Comparison of ENCODE assay signal across 1 cellular context in genomic region chr9:99906403-99907207, GRCh38.
TF ChIP-seq lines count a peak whose summit lies in the region.

Gene STX17 (plus strand): TSS chr9:99906654. CDS start chr9:99915240, 8,586 bp downstream.

TF ChIP-seq in HepG2, 621 proteins besides CTCF, POLR2A, EP300 and RAD21 (continued from another document and continues in another):
- TF ChIP-seq, protein P1, sequence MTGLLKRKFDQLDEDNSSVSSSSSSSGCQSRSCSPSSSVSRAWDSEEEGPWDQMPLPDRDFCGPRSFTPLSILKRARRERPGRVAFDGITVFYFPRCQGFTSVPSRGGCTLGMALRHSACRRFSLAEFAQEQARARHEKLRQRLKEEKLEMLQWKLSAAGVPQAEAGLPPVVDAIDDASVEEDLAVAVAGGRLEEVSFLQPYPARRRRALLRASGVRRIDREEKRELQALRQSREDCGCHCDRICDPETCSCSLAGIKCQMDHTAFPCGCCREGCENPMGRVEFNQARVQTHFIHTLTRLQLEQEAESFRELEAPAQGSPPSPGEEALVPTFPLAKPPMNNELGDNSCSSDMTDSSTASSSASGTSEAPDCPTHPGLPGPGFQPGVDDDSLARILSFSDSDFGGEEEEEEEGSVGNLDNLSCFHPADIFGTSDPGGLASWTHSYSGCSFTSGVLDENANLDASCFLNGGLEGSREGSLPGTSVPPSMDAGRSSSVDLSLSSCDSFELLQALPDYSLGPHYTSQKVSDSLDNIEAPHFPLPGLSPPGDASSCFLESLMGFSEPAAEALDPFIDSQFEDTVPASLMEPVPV (CRISPR knock-in tag; IDR thresholded peaks at IDR 0.05): peak; percentile 62
- TF ChIP-seq, protein P2, sequence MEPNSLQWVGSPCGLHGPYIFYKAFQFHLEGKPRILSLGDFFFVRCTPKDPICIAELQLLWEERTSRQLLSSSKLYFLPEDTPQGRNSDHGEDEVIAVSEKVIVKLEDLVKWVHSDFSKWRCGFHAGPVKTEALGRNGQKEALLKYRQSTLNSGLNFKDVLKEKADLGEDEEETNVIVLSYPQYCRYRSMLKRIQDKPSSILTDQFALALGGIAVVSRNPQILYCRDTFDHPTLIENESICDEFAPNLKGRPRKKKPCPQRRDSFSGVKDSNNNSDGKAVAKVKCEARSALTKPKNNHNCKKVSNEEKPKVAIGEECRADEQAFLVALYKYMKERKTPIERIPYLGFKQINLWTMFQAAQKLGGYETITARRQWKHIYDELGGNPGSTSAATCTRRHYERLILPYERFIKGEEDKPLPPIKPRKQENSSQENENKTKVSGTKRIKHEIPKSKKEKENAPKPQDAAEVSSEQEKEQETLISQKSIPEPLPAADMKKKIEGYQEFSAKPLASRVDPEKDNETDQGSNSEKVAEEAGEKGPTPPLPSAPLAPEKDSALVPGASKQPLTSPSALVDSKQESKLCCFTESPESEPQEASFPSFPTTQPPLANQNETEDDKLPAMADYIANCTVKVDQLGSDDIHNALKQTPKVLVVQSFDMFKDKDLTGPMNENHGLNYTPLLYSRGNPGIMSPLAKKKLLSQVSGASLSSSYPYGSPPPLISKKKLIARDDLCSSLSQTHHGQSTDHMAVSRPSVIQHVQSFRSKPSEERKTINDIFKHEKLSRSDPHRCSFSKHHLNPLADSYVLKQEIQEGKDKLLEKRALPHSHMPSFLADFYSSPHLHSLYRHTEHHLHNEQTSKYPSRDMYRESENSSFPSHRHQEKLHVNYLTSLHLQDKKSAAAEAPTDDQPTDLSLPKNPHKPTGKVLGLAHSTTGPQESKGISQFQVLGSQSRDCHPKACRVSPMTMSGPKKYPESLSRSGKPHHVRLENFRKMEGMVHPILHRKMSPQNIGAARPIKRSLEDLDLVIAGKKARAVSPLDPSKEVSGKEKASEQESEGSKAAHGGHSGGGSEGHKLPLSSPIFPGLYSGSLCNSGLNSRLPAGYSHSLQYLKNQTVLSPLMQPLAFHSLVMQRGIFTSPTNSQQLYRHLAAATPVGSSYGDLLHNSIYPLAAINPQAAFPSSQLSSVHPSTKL (CRISPR knock-in tag; IDR thresholded peaks at IDR 0.05): peak; percentile 54; the same call in 1 of the 2 replicates
- TF ChIP-seq ZFP90 (CRISPR knock-in tag; IDR thresholded peaks at IDR 0.05; ENCODE audit: borderline replicate concordance): 0 out of 2 replicates have a peak, but pooled peaks have one; percentile 48
- no peak for TF ChIP-seq ZNF280B (CRISPR knock-in tag; IDR thresholded peaks at IDR 0.05; ENCODE audit: borderline replicate concordance)
- 0 out of 2 replicates have a peak, but pooled peaks have one; percentile 28 for TF ChIP-seq ZNF335 (CRISPR knock-in tag; IDR thresholded peaks at IDR 0.05)
- peak; percentile 89 for TF ChIP-seq RBFOX2 (IDR thresholded peaks at IDR 0.05; ENCODE audit: low read depth, low read length)
- no peak for TF ChIP-seq FOXO1 (CRISPR knock-in tag; IDR thresholded peaks at IDR 0.05)
- no peak for TF ChIP-seq SP1 (IDR thresholded peaks at IDR 0.05)
- TF ChIP-seq SP1 (CRISPR knock-in tag; IDR thresholded peaks at IDR 0.05): no peak; the same call in none of the 2 replicates
- TF ChIP-seq, protein P3, sequence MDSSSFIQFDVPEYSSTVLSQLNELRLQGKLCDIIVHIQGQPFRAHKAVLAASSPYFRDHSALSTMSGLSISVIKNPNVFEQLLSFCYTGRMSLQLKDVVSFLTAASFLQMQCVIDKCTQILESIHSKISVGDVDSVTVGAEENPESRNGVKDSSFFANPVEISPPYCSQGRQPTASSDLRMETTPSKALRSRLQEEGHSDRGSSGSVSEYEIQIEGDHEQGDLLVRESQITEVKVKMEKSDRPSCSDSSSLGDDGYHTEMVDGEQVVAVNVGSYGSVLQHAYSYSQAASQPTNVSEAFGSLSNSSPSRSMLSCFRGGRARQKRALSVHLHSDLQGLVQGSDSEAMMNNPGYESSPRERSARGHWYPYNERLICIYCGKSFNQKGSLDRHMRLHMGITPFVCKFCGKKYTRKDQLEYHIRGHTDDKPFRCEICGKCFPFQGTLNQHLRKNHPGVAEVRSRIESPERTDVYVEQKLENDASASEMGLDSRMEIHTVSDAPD (CRISPR knock-in tag; IDR thresholded peaks at IDR 0.05): no peak
- TF ChIP-seq MTA3 (CRISPR knock-in tag; IDR thresholded peaks at IDR 0.05): no peak
- TF ChIP-seq ZNF558 (CRISPR knock-in tag; IDR thresholded peaks at IDR 0.05; ENCODE audit: borderline replicate concordance): peak; percentile 73; the same call in 1 of the 2 replicates
- no peak for TF ChIP-seq ZFP62 (CRISPR knock-in tag; IDR thresholded peaks at IDR 0.05)
- TF ChIP-seq KAT8 (CRISPR knock-in tag; IDR thresholded peaks at IDR 0.05): peak; percentile 85
- peak; percentile 73; the same call in 1 of the 2 replicates for TF ChIP-seq NR1H2 (CRISPR knock-in tag; IDR thresholded peaks at IDR 0.05; ENCODE audit: borderline replicate concordance, low read depth)
- TF ChIP-seq DRAP1 (CRISPR knock-in tag; IDR thresholded peaks at IDR 0.05): peak; percentile 21; the same call in 1 of the 2 replicates
- peak; percentile 76; the same call in 1 of the 2 replicates for TF ChIP-seq ZNF333 (CRISPR knock-in tag; IDR thresholded peaks at IDR 0.05; ENCODE audit: borderline replicate concordance)
- TF ChIP-seq, protein P4, sequence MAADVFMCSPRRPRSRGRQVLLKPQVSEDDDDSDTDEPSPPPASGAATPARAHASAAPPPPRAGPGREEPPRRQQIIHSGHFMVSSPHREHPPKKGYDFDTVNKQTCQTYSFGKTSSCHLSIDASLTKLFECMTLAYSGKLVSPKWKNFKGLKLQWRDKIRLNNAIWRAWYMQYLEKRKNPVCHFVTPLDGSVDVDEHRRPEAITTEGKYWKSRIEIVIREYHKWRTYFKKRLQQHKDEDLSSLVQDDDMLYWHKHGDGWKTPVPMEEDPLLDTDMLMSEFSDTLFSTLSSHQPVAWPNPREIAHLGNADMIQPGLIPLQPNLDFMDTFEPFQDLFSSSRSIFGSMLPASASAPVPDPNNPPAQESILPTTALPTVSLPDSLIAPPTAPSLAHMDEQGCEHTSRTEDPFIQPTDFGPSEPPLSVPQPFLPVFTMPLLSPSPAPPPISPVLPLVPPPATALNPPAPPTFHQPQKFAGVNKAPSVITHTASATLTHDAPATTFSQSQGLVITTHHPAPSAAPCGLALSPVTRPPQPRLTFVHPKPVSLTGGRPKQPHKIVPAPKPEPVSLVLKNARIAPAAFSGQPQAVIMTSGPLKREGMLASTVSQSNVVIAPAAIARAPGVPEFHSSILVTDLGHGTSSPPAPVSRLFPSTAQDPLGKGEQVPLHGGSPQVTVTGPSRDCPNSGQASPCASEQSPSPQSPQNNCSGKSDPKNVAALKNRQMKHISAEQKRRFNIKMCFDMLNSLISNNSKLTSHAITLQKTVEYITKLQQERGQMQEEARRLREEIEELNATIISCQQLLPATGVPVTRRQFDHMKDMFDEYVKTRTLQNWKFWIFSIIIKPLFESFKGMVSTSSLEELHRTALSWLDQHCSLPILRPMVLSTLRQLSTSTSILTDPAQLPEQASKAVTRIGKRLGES (CRISPR knock-in tag; IDR thresholded peaks at IDR 0.05; ENCODE audit: borderline replicate concordance): 0 out of 2 replicates have a peak, but pooled peaks have one; percentile 52
- peak; percentile 14; the same call in 1 of the 2 replicates for TF ChIP-seq ZC3H4 (CRISPR knock-in tag; IDR thresholded peaks at IDR 0.05; ENCODE audit: borderline replicate concordance)
- TF ChIP-seq HNRNPLL (IDR thresholded peaks at IDR 0.05; ENCODE audit: low read depth, low read length, poor library complexity, severe bottlenecking): no peak
- TF ChIP-seq MXD4 (CRISPR knock-in tag; IDR thresholded peaks at IDR 0.05): peak; percentile 68
- no peak for TF ChIP-seq ZNF75D (CRISPR knock-in tag; IDR thresholded peaks at IDR 0.05; ENCODE audit: borderline replicate concordance)
- no peak for TF ChIP-seq ZNF609 (CRISPR knock-in tag; IDR thresholded peaks at IDR 0.05; ENCODE audit: borderline replicate concordance)
- TF ChIP-seq ZNF564 (CRISPR knock-in tag; IDR thresholded peaks at IDR 0.05): 0 out of 2 replicates have a peak, but pooled peaks have one; percentile 14
- no peak for TF ChIP-seq ZBTB3 (CRISPR knock-in tag; IDR thresholded peaks at IDR 0.05; ENCODE audit: borderline replicate concordance, low read depth)
- no peak for TF ChIP-seq PCBP2 (optimal IDR thresholded peaks at IDR 0.05; ENCODE audit: low read depth, low read length, poor library complexity, severe bottlenecking)
- TF ChIP-seq, protein P5, sequence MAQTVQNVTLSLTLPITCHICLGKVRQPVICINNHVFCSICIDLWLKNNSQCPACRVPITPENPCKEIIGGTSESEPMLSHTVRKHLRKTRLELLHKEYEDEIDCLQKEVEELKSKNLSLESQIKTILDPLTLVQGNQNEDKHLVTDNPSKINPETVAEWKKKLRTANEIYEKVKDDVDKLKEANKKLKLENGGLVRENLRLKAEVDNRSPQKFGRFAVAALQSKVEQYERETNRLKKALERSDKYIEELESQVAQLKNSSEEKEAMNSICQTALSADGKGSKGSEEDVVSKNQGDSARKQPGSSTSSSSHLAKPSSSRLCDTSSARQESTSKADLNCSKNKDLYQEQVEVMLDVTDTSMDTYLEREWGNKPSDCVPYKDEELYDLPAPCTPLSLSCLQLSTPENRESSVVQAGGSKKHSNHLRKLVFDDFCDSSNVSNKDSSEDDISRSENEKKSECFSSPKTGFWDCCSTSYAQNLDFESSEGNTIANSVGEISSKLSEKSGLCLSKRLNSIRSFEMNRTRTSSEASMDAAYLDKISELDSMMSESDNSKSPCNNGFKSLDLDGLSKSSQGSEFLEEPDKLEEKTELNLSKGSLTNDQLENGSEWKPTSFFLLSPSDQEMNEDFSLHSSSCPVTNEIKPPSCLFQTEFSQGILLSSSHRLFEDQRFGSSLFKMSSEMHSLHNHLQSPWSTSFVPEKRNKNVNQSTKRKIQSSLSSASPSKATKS (CRISPR knock-in tag; IDR thresholded peaks at IDR 0.05): peak; percentile 78; the same call in 1 of the 2 replicates
- no peak for TF ChIP-seq SMARCC2 (IDR thresholded peaks at IDR 0.05)
- no peak for TF ChIP-seq ZBTB44 (CRISPR knock-in tag; IDR thresholded peaks at IDR 0.05)
